Comparison of ENCODE assay signal across 2 cellular contexts in genomic region chr5:90558344-90559192, GRCh38.
A peak's percentile ranks its signal among the peaks of the same experiment; 100 is the strongest.
TF ChIP-seq lines count a peak whose summit lies in the region.

TSS of gene ADGRV1 (plus strand) at chr5:90558797. CDS start at chr5:90558896, 99 bp downstream.

TF ChIP-seq in GM23338, 12 proteins besides CTCF, POLR2A, EP300 and RAD21 (continued from another document):
- TF ChIP-seq POLR2AphosphoS5 (IDR thresholded peaks at IDR 0.05; ENCODE audit: low read depth), result peak; percentile 98

TF ChIP-seq in GM12878, 131 proteins besides CTCF, POLR2A, EP300 and RAD21 (continued from another document):
- TF ChIP-seq IRF4 (IDR thresholded peaks at IDR 0.05; ENCODE audit: low read depth, low read length) (no peak), HDAC6 (IDR thresholded peaks at IDR 0.05; ENCODE audit: unreplicated experiment) (peak; percentile 64), SUZ12 (IDR thresholded peaks at IDR 0.05; ENCODE audit: unreplicated experiment) (peak; percentile 27), CBX3 (IDR thresholded peaks at IDR 0.05; ENCODE audit: borderline replicate concordance, low read depth) (no peak), SREBF2 (IDR thresholded peaks at IDR 0.05; ENCODE audit: low read length) (no peak), SP1 (IDR thresholded peaks at IDR 0.05; ENCODE audit: low read depth, low read length) (no peak)
